In the genomic region with DNA sequence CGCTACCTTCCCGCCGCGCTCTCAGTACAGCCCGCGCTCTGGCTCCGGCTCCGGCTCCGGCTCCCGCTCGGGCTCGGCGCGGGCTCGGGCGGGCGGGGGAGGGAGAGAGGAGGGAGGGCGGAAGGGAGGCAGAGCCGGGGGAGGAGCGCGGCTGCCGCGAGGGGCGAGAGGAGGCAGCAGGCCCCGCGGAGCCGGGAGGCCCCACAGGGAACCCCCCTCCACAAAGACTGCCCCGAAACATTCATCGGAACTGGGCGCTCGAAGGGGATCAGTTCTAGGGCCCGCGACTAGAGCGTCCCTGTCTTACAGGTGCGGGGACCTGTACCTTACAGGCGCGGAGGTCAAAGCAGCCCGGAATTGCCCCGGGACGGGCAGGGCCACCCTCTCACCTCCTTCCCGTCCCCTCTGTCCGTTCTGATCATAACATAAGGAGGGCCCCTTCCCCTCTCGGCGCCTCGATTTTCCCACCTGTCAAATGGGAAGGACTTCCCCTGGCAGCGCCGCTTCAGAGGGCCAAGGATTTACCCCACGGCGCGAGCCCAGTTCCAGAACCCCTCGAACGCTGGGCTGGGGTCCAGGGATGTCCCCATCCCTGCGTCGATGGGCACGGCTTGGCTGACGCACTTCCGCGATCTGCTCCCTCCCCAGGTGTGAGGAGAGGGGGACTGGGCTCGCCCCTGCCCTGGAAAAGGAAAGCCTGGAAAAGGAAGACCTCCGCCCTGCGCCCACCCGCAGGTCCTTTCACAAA, we compare ENCODE assay signal across 1 cellular context.
TF ChIP-seq lines count a peak whose summit lies in the region.

TSS of gene SHISA8 (minus strand) at position 40 of the 748 bp plus-strand sequence. CDS start 407 bp downstream, outside the sequence.

TF ChIP-seq in HepG2, 621 proteins besides CTCF, POLR2A, EP300 and RAD21 (continued from another document):
- TF ChIP-seq THAP9 (CRISPR knock-in tag; IDR thresholded peaks at IDR 0.05; ENCODE audit: borderline replicate concordance) (no peak), NRL (CRISPR knock-in tag; IDR thresholded peaks at IDR 0.05; ENCODE audit: borderline replicate concordance) (peak; percentile 16; the same call in 1 of the 2 replicates), ZNF761 (CRISPR knock-in tag; conservative IDR thresholded peaks at IDR 0.05) (no peak), ZNF770 (CRISPR knock-in tag; IDR thresholded peaks at IDR 0.05) (peak; percentile 41; the same call in 1 of the 2 replicates), ZMYM2 (CRISPR knock-in tag; IDR thresholded peaks at IDR 0.05) (no peak), DDIT3 (CRISPR knock-in tag; IDR thresholded peaks at IDR 0.05) (no peak), PTBP1 (IDR thresholded peaks at IDR 0.05; ENCODE audit: low read depth, low read length, poor library complexity, severe bottlenecking) (no peak), NFKB2 (CRISPR knock-in tag; IDR thresholded peaks at IDR 0.05; ENCODE audit: borderline replicate concordance) (no peak), ZZZ3 (CRISPR knock-in tag; IDR thresholded peaks at IDR 0.05; ENCODE audit: borderline replicate concordance) (no peak), ZNF776 (CRISPR knock-in tag; IDR thresholded peaks at IDR 0.05) (no peak), UBTF (CRISPR knock-in tag; IDR thresholded peaks at IDR 0.05) (peak; percentile 46; the same call in 1 of the 2 replicates), ZNF629 (CRISPR knock-in tag; conservative IDR thresholded peaks at IDR 0.05) (peak; percentile 89)
- TF ChIP-seq, protein P1, sequence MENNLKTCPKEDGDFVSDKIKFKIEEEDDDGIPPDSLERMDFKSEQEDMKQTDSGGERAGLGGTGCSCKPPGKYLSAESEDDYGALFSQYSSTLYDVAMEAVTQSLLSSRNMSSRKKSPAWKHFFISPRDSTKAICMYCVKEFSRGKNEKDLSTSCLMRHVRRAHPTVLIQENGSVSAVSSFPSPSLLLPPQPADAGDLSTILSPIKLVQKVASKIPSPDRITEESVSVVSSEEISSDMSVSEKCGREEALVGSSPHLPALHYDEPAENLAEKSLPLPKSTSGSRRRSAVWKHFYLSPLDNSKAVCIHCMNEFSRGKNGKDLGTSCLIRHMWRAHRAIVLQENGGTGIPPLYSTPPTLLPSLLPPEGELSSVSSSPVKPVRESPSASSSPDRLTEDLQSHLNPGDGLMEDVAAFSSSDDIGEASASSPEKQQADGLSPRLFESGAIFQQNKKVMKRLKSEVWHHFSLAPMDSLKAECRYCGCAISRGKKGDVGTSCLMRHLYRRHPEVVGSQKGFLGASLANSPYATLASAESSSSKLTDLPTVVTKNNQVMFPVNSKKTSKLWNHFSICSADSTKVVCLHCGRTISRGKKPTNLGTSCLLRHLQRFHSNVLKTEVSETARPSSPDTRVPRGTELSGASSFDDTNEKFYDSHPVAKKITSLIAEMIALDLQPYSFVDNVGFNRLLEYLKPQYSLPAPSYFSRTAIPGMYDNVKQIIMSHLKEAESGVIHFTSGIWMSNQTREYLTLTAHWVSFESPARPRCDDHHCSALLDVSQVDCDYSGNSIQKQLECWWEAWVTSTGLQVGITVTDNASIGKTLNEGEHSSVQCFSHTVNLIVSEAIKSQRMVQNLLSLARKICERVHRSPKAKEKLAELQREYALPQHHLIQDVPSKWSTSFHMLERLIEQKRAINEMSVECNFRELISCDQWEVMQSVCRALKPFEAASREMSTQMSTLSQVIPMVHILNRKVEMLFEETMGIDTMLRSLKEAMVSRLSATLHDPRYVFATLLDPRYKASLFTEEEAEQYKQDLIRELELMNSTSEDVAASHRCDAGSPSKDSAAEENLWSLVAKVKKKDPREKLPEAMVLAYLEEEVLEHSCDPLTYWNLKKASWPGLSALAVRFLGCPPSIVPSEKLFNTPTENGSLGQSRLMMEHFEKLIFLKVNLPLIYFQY (CRISPR knock-in tag; IDR thresholded peaks at IDR 0.05; ENCODE audit: borderline replicate concordance) = no peak
